1 cellular context compared by ENCODE assay signal in the genomic region with DNA sequence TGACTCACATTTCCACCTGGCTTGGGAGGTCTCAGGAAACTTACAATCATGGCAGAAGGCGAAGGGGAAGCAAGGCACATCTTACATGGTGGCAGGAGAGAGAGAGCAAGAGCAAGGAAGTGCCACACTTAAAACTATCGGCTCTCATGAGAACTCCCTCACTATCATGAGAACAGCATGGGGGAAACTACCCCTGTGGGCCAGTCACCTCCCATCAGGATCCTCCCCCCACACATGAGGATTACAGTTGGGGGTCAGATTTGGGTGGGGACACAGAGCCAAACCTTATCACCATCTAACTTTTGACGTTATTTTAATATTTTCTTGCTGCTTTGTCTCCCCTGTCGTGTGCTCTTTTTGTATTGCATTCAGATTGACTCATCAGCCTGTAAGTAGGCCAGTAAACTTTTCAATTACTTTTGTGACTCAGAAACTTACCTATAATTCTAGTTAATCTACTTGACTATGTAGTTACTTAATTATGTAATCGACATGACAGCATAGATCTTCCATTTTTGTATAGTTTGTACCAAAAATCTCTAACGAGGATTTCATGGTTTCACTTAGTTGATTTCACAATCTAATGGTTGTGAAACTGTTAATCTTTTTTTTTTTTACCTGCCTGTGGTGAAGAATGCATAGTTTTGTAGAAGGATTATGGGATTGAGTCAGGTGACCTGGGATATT.
TF ChIP-seq lines count a peak whose summit lies in the region.

No MANE protein-coding gene starts in this region.

TF ChIP-seq in K562, 482 proteins besides CTCF, POLR2A, EP300 and RAD21 (continued from another document):
- TF ChIP-seq CHAMP1 (IDR thresholded peaks at IDR 0.05) (peak; percentile 44; the same call in 1 of the 2 replicates), IFI16 (CRISPR knock-in tag; IDR thresholded peaks at IDR 0.05) (no peak), KLF1 (tag; IDR thresholded peaks at IDR 0.05) (no peak), RHOXF2B (CRISPR knock-in tag; conservative IDR thresholded peaks at IDR 0.05) (no peak), ZNF77 (CRISPR knock-in tag; IDR thresholded peaks at IDR 0.05) (no peak), CEBPG (CRISPR knock-in tag; IDR thresholded peaks at IDR 0.05) (no peak), CEBPG (tag; conservative IDR thresholded peaks at IDR 0.05 in 1 of 2, IDR thresholded peaks at IDR 0.05 in 1 of 2) (peak; percentile 28 to 50; a peak in 1 of 4 replicates), CEBPB (tag; IDR thresholded peaks at IDR 0.05) (peak; percentile 88)
